Comparison of ENCODE assay signal across 27 cellular contexts in the genomic region with DNA sequence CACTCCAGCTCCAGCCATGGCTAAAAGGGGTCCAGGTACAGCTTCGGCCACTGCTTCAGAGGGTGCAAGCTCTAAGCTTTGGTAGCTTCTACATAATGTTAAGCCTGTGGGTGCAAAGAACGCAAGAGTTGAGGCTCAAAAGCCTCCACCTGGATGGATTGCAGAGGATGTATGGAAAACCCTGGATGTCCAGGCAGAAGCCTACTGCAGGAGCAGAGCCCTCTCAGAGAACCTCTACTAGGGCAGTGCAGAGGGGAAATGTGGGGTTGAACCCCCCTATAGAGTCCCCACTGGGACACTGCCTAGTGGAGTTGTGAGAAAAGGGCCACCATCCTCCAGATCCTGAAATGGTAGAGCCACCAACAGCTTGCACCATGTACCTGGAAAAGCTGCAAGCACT. TPM values are rescaled to one million over a fixed set of nuclear protein-coding genes. Genes with fewer than 3 reads are reported as not detected.
"Had no signal": no experiment of that assay in that cellular context is flagged by ENCODE, and none has a peak within 500 bp of the region (broad histone marks: within the 10 kb centered on the region; RNA-seq: fewer than 3 reads in every experiment).

No MANE protein-coding gene starts in this region.

- H3K36me3 ChIP-seq: stomach, suprapubic skin, thoracic aorta, thyroid gland, tibial artery, transverse colon, upper lobe of left lung, upper lobe of right lung, uterus, vagina had no signal

- FAIRE-seq: urothelium cell line had no signal

- H3K9me3 ChIP-seq: testis, thyroid gland, upper lobe of right lung had no signal

- H3K4me3 ChIP-seq: stomach, suprapubic skin, testis, thoracic aorta, thyroid gland, tibial artery, tibial nerve, transverse colon, upper lobe of left lung, upper lobe of right lung, uterus, vagina had no signal

- H3K27ac ChIP-seq: stomach, suprapubic skin, testis, thoracic aorta, thyroid gland, tibial artery, tibial nerve, transverse colon, upper lobe of left lung, upper lobe of right lung, uterus, vagina had no signal

- DNase-seq: stimulated activated CD4-positive, alpha-beta T cell treated with anti-CD3 and anti-CD28 coated beads, Interleukin-2, amount 100 ng/mL, for 48 hours; stimulated activated CD4-positive, alpha-beta T cell treated with anti-CD3 and anti-CD28 coated beads, Interleukin-4, amount 100 ng/mL, for 1 hour; stimulated activated CD4-positive, alpha-beta T cell treated with anti-CD3 and anti-CD28 coated beads, Interleukin-4, amount 100 ng/mL, for 24 hours; stimulated activated CD4-positive, alpha-beta T cell treated with anti-CD3 and anti-CD28 coated beads, Interleukin-4, amount 100 ng/mL, for 4 hours; stimulated activated CD8-positive, alpha-beta memory T cell treated with anti-CD3 and anti-CD28 coated beads, Interleukin-4, amount 100 ng/mL, for 48 hours; stimulated activated naive B cell treated with anti-CD40 and anti-IgM and Interleukin-4, amounts not matched to agents 10 μg/mL and 1 μg/mL and 100 μg/mL, for 72 hours; stimulated activated naive CD4-positive, alpha-beta T cell; stimulated activated naive CD4-positive, alpha-beta T cell treated with Interleukin-2 at 50 U/mL for 16 hours; stimulated activated naive CD8-positive, alpha-beta T cell treated with anti-CD3 and anti-CD28 coated beads, Interleukin-15, amount 100 ng/mL, for 72 hours; stimulated activated naive CD8-positive, alpha-beta T cell treated with anti-CD3 and anti-CD28 coated beads, Interleukin-15, Interleukin-2, amounts not matched to agents 100 U/mL and 50 U/mL, for 24 hours; stomach; substantia nigra; testis; thyroid gland; tibial artery; transverse colon; trophoblast cell; upper lobe of left lung; upper lobe of right lung; uterus had no signal

- H3K4me1 ChIP-seq: stomach, suprapubic skin, testis, thyroid gland, tibial artery, tibial nerve, transverse colon, upper lobe of right lung, uterus, vagina had no signal

- H3K27me3 ChIP-seq: stomach, suprapubic skin, testis, thyroid gland, tibial artery, tibial nerve, transverse colon, upper lobe of left lung, upper lobe of right lung, uterus, vagina had no signal

- ATAC-seq: stimulated activated effector memory CD8-positive, alpha-beta T cell treated with anti-CD3 and anti-CD28 coated beads, Interleukin-12 subunit alpha, Interleukin-12 subunit beta, amount 100 ng/mL, for 72 hours; stimulated activated memory B cell treated with anti-CD40 and anti-IgM and Interleukin-4, amounts not matched to agents 10 μg/mL and 1 μg/mL and 100 μg/mL, for 72 hours; stimulated activated naive B cell treated with anti-CD40 and anti-IgM and Interleukin-4, amounts not matched to agents 10 μg/mL and 1 μg/mL and 100 μg/mL, for 72 hours; stimulated activated naive CD8-positive, alpha-beta T cell treated with anti-CD3 and anti-CD28 coated beads, Interleukin-15, amount 100 ng/mL, for 72 hours; stimulated activated naive CD8-positive, alpha-beta T cell treated with anti-CD3 and anti-CD28 coated beads, Interleukin-15, Interleukin-2, amounts not matched to agents 100 U/mL and 50 U/mL, for 24 hours; upper lobe of right lung had no signal

RNA-seq across cellular contexts. Expression of gene RNF32, which starts 10.7 kb away (rescaled TPM):
- total RNA-seq: thoracic aorta, vagina had no signal
